ENCODE assay signal across 2 cellular contexts in genomic region chr17:49588312-49588711, GRCh38.
TF ChIP-seq lines count a peak whose summit lies in the region.

No MANE protein-coding gene starts in this region.

TF ChIP-seq in SK-N-SH, 30 proteins besides CTCF, POLR2A, EP300 and RAD21:
- TF ChIP-seq USF1 (IDR thresholded peaks at IDR 0.05; ENCODE audit: borderline replicate concordance, low read depth): no peak
- no peak for TF ChIP-seq MEF2A (IDR thresholded peaks at IDR 0.05; ENCODE audit: borderline replicate concordance, low read depth)
- TF ChIP-seq POLR2AphosphoS5 (IDR thresholded peaks at IDR 0.05; ENCODE audit: low read depth, low read length): no peak
- TF ChIP-seq USF2 (IDR thresholded peaks at IDR 0.05; ENCODE audit: borderline replicate concordance, low read depth, low read length): no peak
- TF ChIP-seq GATA2 (CRISPR knock-in tag; IDR thresholded peaks at IDR 0.05): no peak
- TF ChIP-seq RFX5 (IDR thresholded peaks at IDR 0.05; ENCODE audit: low read length): no peak
TF ChIP-seq in SK-N-SH: peak in this region for 0.

TF ChIP-seq in endothelial cell of umbilical vein, 7 proteins besides CTCF, POLR2A, EP300 and RAD21 (continued from another document):
- no peak for TF ChIP-seq JUN (IDR thresholded peaks at IDR 0.05; ENCODE audit: borderline replicate concordance, insufficient read depth, insufficient read length, low read depth)
- no peak for TF ChIP-seq MAX (IDR thresholded peaks at IDR 0.05; ENCODE audit: insufficient read depth, insufficient read length)
- no peak for TF ChIP-seq MYC (IDR thresholded peaks at IDR 0.05; ENCODE audit: low read depth, low read length)
- TF ChIP-seq POLR2AphosphoS5 (IDR thresholded peaks at IDR 0.05; ENCODE audit: insufficient read depth, low read depth, low read length): no peak
- no peak for TF ChIP-seq EZH2 (IDR thresholded peaks at IDR 0.05; ENCODE audit: borderline replicate concordance, low read depth, low read length, severe bottlenecking)
- no peak for TF ChIP-seq FOS (IDR thresholded peaks at IDR 0.05; ENCODE audit: borderline replicate concordance, insufficient read depth, low read length)
